7 cellular contexts compared by ENCODE assay signal in genomic region chr17:77372444-77373297, GRCh38.
DNase-seq lines count a peak whose midpoint lies in the region; ATAC-seq lines count a peak whose summit lies in the region.

No MANE protein-coding gene starts in this region.

- peak; percentile 72 to 86 for DNase-seq in SJSA1 (ENCODE audit: low read depth in 1 of 2, low spot score in 2 of 2)
- DNase-seq in amniotic epithelial cell (ENCODE audit: low read depth) = peak; percentile 53
- DNase-seq in left cardiac atrium = peak; percentile 88
- peak in 7 of 10 donors; percentile 44 to 90 (median 50) for DNase-seq in posterior cingulate gyrus
- no peak for DNase-seq in NCI-H187 (lab: John Stamatoyannopoulos, UW)

- no peak overlapping the region for H3K27ac ChIP-seq in SJSA1

- peak overlapping the region; percentile 54 for H3K4me3 ChIP-seq in SJSA1

- peaks cover 16% of the 10 kb centered on the region for H3K36me3 ChIP-seq in SJSA1

- ATAC-seq in GM18868 (IDR thresholded peaks at IDR 0.05; ENCODE audit: unreplicated experiment) (peak; percentile 58), HG03460 (IDR thresholded peaks at IDR 0.05; ENCODE audit: unreplicated experiment) (peak; percentile 37), left cardiac atrium (peak; percentile 73 to 74)

- no peaks in the 10 kb centered on the region for H3K27me3 ChIP-seq in SJSA1 (replicated peaks)

- 0 out of 2 replicates have a peak, but pooled peaks cover 3% of the 10 kb centered on the region for H3K9me3 ChIP-seq in SJSA1 (replicated peaks)

- intact Hi-C loops in left cardiac atrium (cut with DNase I) (loop anchor here (5.0 to 10.0 kb wide), 2 partner anchors 40 to 52 kb away; no protein-coding TSS in a partner anchor), posterior cingulate gyrus (cut with DNase I) (no loop called here)

- H3K4me1 ChIP-seq in SJSA1 (replicated peaks) = peaks cover 42% of the 10 kb centered on the region

Comparison
In these comparisons a context has a peak if more than half of its experiments do, and no peak if none do; other contexts are left out.
1. DNase-seq: peak in SJSA1 (2 of 2), amniotic epithelial cell (single experiment), left cardiac atrium (single experiment) and posterior cingulate gyrus (7 of 10); none in NCI-H187 (0 of 2).
2. Peak in every context shown above with its lines, with median percentiles within 50 percentile points of each other: ATAC-seq.